11 cellular contexts compared by ENCODE assay signal in the genomic region with DNA sequence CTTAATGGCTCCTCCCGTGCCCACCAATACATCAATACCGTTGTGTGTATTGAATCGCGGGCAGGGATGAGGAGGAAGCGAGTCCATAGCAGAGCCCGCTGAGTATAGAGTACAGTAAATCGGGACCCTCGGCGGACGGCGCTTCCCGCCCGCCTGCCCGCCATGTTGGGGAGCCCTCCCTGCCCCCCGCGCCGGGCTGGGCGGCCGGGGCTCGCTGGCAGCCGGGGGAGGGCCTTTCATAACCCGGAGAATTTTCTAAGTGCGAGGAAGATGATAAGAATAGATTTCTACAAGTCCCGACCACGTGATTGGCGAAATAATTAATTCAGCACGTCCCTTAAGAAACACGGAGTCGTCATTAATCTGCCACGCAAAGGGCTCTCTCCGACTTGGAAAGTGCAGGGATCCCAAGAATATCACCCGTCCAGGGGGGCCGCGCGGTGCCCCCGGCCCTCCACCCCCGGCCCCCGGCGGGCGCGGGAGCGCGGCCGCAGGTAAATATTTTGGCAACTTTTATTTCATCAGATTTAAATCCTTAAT. TPM values are rescaled to one million over a fixed set of nuclear protein-coding genes. Genes with fewer than 3 reads are reported as not detected.
DNase-seq lines count a peak whose midpoint lies in the region; ATAC-seq and TF ChIP-seq lines count a peak whose summit lies in the region.
"Had no signal": no experiment of that assay in that cellular context is flagged by ENCODE, and none has a peak within 500 bp of the region (broad histone marks: within the 10 kb centered on the region; RNA-seq: fewer than 3 reads in every experiment).

A gene (plus strand): TSS at position 349 of the 540 bp plus-strand sequence. CDS start 11,808 bp downstream, outside the sequence.

- TF ChIP-seq POLR2A in heart left ventricle (IDR thresholded peaks at IDR 0.05), result no peak

- no peaks in the 10 kb centered on the region for H3K36me3 Mint-ChIP-seq in activated naive CD8-positive, alpha-beta T cell

- ATAC-seq in heart left ventricle, result no peak
- no peak for ATAC-seq in GM21528 (IDR thresholded peaks at IDR 0.05; ENCODE audit: low FRiP score, unreplicated experiment)

- TF ChIP-seq CTCF in heart left ventricle (IDR thresholded peaks at IDR 0.05) (no peak), right atrium auricular region (IDR thresholded peaks at IDR 0.05) (no peak)

- H3K9me3 ChIP-seq in heart left ventricle (no peaks in the 10 kb centered on the region), right atrium auricular region (no peaks in the 10 kb centered on the region), mesodermal cell (ENCODE audit: control insufficient read depth, low read length) (no peaks in the 10 kb centered on the region)

- DNase-seq in heart left ventricle (no peak), right atrium auricular region (ENCODE audit: low spot score) (no peak), ureter (ENCODE audit: low spot score) (no peak), HuH-7.5 (ENCODE audit: low spot score) (no peak), MV-4-11 (lab: John Stamatoyannopoulos, UW) (no peak)
- DNase-seq: hypothalamus; KBM-7; stimulated activated naive CD4-positive, alpha-beta T cell treated with Interleukin-2 at 50 U/mL for 16 hours had no signal

- H3K27ac ChIP-seq in heart left ventricle, result peak within 1 kb of the TSS in 1 of 12 donors; percentile 29
- no peak within 1 kb of the TSS for H3K27ac ChIP-seq in right atrium auricular region
- H3K27ac ChIP-seq in mesodermal cell (ENCODE audit: low read depth, low read length, severe bottlenecking), result peak within 1 kb of the TSS; percentile 29

- no peaks in the 10 kb centered on the region for H3K9me3 Mint-ChIP-seq in activated naive CD8-positive, alpha-beta T cell (ENCODE audit: low read depth)

- H3K4me1 ChIP-seq in heart left ventricle, result peaks cover 0 to 43% (median 16%) of the 10 kb centered on the region in 12 donors
- peaks cover 0 to 47% of the 10 kb centered on the region in 2 donors for H3K4me1 ChIP-seq in right atrium auricular region
- H3K4me1 ChIP-seq in mesodermal cell (ENCODE audit: control insufficient read depth, insufficient read depth, low read length, poor library complexity, severe bottlenecking), result no peaks in the 10 kb centered on the region

- peaks cover 41% of the 10 kb centered on the region for H3K27me3 Mint-ChIP-seq in activated naive CD8-positive, alpha-beta T cell

- H3K4me3 Mint-ChIP-seq in activated naive CD8-positive, alpha-beta T cell, result peak within 1 kb of the TSS; percentile 70

- H3K4me1 Mint-ChIP-seq in activated naive CD8-positive, alpha-beta T cell (ENCODE audit: low read depth), result peaks cover 28% of the 10 kb centered on the region

- H3K36me3 ChIP-seq in heart left ventricle (no peaks in the 10 kb centered on the region), right atrium auricular region (no peaks in the 10 kb centered on the region), mesodermal cell (ENCODE audit: control insufficient read depth, insufficient read depth, low read length) (no peaks in the 10 kb centered on the region)

- H3K27me3 ChIP-seq in heart left ventricle (peaks cover 69 to 100% (median 98%) of the 10 kb centered on the region in 9 donors), right atrium auricular region (peaks cover 48 to 65% of the 10 kb centered on the region in 2 donors)

- 2 to 11% (median 5%) methylated on average over 41 to 44 of the region's 44 CpGs for WGBS in heart left ventricle, 4 donors
- WGBS in mesodermal cell (ENCODE audit: insufficient coverage in 2 of 2), 2 experiments, result 2 to 3% methylated on average over 22 to 36 of the region's 44 CpGs

- intact Hi-C loops in heart left ventricle (cut with DNase I), result loop anchor here in 1 of 10 donors (10.0 kb wide), 1 partner anchor 108 kb away; a partner anchor contains a TSS

- no peak within 1 kb of the TSS for H3K27ac Mint-ChIP-seq in activated naive CD8-positive, alpha-beta T cell

- H3K4me3 ChIP-seq in heart left ventricle, result peak within 1 kb of the TSS in 10 of 12 donors; percentile 1 to 44 (median 16)
- H3K4me3 ChIP-seq in right atrium auricular region, result peak within 1 kb of the TSS in 1 of 2 donors; percentile 7
- no peak within 1 kb of the TSS for H3K4me3 ChIP-seq in mesodermal cell (ENCODE audit: extremely low read depth, insufficient read depth, low read length, poor library complexity, severe bottlenecking)

RNA-seq across cellular contexts. Expression of the gene that starts here (rescaled TPM):
- total RNA-seq in heart left ventricle (1 to 10 TPM in 2 of 9 donors, under 1 TPM in 7; 0.35 to 1.4 (median 0.56) TPM), right atrium auricular region (not detected), ureter (28.2 TPM)
- under 1 TPM; 0.04 to 0.30 TPM for polyA plus RNA-seq in heart left ventricle
- 3.3 TPM for polyA plus RNA-seq in mesodermal cell (2013, experiment 1 of 2)
- 2.3 TPM for polyA plus RNA-seq in mesodermal cell (2013, experiment 2 of 2)

Comparison
In these comparisons a context has a peak if more than half of its experiments do, and no peak if none do; other contexts are left out.
1. RNA of the gene that starts here (total RNA-seq): 28.2 TPM in ureter (single experiment); 0.35 to 1.4 TPM in heart left ventricle and not detected in right atrium auricular region; every median in the first group is over 10 times any median in the second.